ENCODE assay signal across 8 cellular contexts in the genomic region with DNA sequence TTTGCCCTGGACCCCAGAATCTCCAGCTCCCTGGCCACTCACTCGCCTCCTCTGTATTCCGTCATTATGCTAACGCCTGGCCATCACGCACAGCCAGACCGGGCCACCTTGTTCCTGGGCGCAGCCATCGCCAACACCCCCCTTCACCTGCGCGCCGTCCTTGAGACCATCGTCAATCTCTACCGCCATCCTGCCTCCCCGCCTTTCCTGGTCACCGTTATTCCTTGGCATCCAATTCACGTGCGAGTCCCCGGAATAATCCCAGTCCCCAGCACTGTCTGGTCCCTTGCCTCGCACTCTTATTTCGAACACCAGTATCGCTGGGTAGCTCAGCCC.
DNase-seq lines count a peak whose midpoint lies in the region; ATAC-seq lines count a peak whose summit lies in the region.

No MANE protein-coding gene starts in this region.

- peaks cover 13% of the 10 kb centered on the region for H3K4me1 ChIP-seq in mucosa of stomach (ENCODE audit: control insufficient read depth, insufficient read depth, low read length)

- H3K9me3 ChIP-seq in mucosa of stomach (ENCODE audit: control insufficient read depth, low read length): no peaks in the 10 kb centered on the region

- ATAC-seq in GM19324 (IDR thresholded peaks at IDR 0.05; ENCODE audit: low FRiP score, unreplicated experiment): peak; percentile 9

- H3K9ac ChIP-seq in mucosa of stomach (ENCODE audit: low read length): peak overlapping the region; percentile 42

- peak overlapping the region; percentile 12 for H3K4me3 ChIP-seq in mucosa of stomach (ENCODE audit: low read length)

- DNase-seq in NCI-H146 treated with DMSO at 0.1 percent for 48 hours (lab: John Stamatoyannopoulos, UW; ENCODE audit: unreplicated experiment): peak; percentile 21
- peak; percentile 59 for DNase-seq in ecto neural progenitor cell (ENCODE audit: low spot score)
- no peak for DNase-seq in NOMO-1 (lab: John Stamatoyannopoulos, UW; ENCODE audit: unreplicated experiment in 2 of 2)
- no peak for DNase-seq in NCI-H2029 (lab: John Stamatoyannopoulos, UW)
- no peak for DNase-seq in NCI-H446 (lab: John Stamatoyannopoulos, UW)
- DNase-seq in SKM-1 treated with dmso at 0.1 percent for 144 hours (lab: John Stamatoyannopoulos, UW; ENCODE audit: unreplicated experiment): no peak

- H3K27me3 ChIP-seq in mucosa of stomach (ENCODE audit: control insufficient read depth, insufficient read depth, low read length): no peaks in the 10 kb centered on the region

- H3K36me3 ChIP-seq in mucosa of stomach (ENCODE audit: control insufficient read depth, insufficient read depth, low read length): no peaks in the 10 kb centered on the region

Comparison
In these comparisons a context has a peak if more than half of its experiments do, and no peak if none do; other contexts are left out.
1. DNase-seq: peak in NCI-H146 treated with DMSO at 0.1 percent for 48 hours (single experiment) and ecto neural progenitor cell (single experiment); none in NOMO-1 (0 of 2), NCI-H2029 (single experiment), NCI-H446 (0 of 2) and SKM-1 treated with dmso at 0.1 percent for 144 hours (single experiment).